1 cellular context compared by ENCODE assay signal in the genomic region with DNA sequence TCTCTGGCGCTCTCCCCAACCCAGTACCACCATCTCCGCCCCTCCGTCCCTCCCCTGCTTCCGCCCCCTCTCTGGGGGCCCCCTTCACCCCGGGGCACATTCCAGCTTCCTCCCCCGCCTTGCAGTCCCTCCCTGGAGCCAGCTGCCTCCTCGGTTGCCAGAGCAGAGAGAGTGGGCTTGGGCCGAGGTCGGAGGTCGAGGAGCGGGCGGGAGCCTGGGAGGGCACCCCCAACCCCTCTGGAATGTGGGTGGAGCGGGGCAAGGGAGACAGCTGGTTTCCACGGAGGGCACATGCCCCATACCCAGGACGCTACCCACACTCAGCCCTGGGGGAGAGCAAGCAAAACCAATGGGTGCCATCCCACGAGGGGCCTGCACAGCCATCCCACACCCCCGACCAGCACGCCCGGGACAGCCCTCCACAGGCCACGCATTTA.
TF ChIP-seq lines count a peak whose summit lies in the region.

No MANE protein-coding gene starts in this region.

TF ChIP-seq in WTC11, 78 proteins besides CTCF, POLR2A, EP300 and RAD21 (continued from another document):
- TF ChIP-seq PRDM15 (CRISPR knock-in tag; IDR thresholded peaks at IDR 0.05) (no peak), TEAD1 (CRISPR knock-in tag; IDR thresholded peaks at IDR 0.05) (no peak), ZNF138 (CRISPR knock-in tag; conservative IDR thresholded peaks at IDR 0.05) (no peak), SMAD4 (CRISPR knock-in tag; IDR thresholded peaks at IDR 0.05) (no peak)
- TF ChIP-seq, protein P1, sequence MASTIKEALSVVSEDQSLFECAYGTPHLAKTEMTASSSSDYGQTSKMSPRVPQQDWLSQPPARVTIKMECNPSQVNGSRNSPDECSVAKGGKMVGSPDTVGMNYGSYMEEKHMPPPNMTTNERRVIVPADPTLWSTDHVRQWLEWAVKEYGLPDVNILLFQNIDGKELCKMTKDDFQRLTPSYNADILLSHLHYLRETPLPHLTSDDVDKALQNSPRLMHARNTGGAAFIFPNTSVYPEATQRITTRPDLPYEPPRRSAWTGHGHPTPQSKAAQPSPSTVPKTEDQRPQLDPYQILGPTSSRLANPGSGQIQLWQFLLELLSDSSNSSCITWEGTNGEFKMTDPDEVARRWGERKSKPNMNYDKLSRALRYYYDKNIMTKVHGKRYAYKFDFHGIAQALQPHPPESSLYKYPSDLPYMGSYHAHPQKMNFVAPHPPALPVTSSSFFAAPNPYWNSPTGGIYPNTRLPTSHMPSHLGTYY (CRISPR knock-in tag; IDR thresholded peaks at IDR 0.05), result no peak
